In genomic region chr12:120903382-120903817, GRCh38 we compare ENCODE assay signal across 1 cellular context.
A peak's percentile ranks its signal among the peaks of the same experiment; 100 is the strongest.
TF ChIP-seq lines count a peak whose summit lies in the region.

No MANE protein-coding gene starts in this region.

TF ChIP-seq in HepG2, 621 proteins besides CTCF, POLR2A, EP300 and RAD21 (continued from another document and continues in another):
- TF ChIP-seq HMGXB3 (CRISPR knock-in tag; IDR thresholded peaks at IDR 0.05; ENCODE audit: borderline replicate concordance) (no peak), ZNF543 (CRISPR knock-in tag; IDR thresholded peaks at IDR 0.05) (no peak), NPAS2 (CRISPR knock-in tag; IDR thresholded peaks at IDR 0.05; ENCODE audit: borderline replicate concordance) (no peak), ZNF644 (CRISPR knock-in tag; IDR thresholded peaks at IDR 0.05; ENCODE audit: low read depth) (no peak), GPN1 (CRISPR knock-in tag; IDR thresholded peaks at IDR 0.05; ENCODE audit: borderline replicate concordance) (no peak), ZEB1 (IDR thresholded peaks at IDR 0.05; ENCODE audit: insufficient replicate concordance, low read depth) (no peak), ZNF10 (CRISPR knock-in tag; IDR thresholded peaks at IDR 0.05; ENCODE audit: borderline replicate concordance, low read depth) (no peak), MYNN (CRISPR knock-in tag; IDR thresholded peaks at IDR 0.05; ENCODE audit: low read depth) (no peak), ZNF263 (CRISPR knock-in tag; IDR thresholded peaks at IDR 0.05) (no peak), ZSCAN21 (CRISPR knock-in tag; IDR thresholded peaks at IDR 0.05; ENCODE audit: borderline replicate concordance) (no peak), ZBTB2 (CRISPR knock-in tag; IDR thresholded peaks at IDR 0.05; ENCODE audit: low read depth) (no peak), SMAD9 (CRISPR knock-in tag; IDR thresholded peaks at IDR 0.05) (no peak), GATAD1 (CRISPR knock-in tag; IDR thresholded peaks at IDR 0.05) (0 out of 2 replicates have a peak, but pooled peaks have one; percentile 24), ZNF138 (CRISPR knock-in tag; IDR thresholded peaks at IDR 0.05; ENCODE audit: low read depth) (no peak), PRDM10 (CRISPR knock-in tag; IDR thresholded peaks at IDR 0.05; ENCODE audit: low read depth) (no peak), ATM (IDR thresholded peaks at IDR 0.05; ENCODE audit: borderline replicate concordance) (no peak), FOXA1 (IDR thresholded peaks at IDR 0.05) (no peak), FOXA1 (CRISPR knock-in tag; IDR thresholded peaks at IDR 0.05) (no peak), ZNF761 (CRISPR knock-in tag; conservative IDR thresholded peaks at IDR 0.05) (no peak), ONECUT2 (CRISPR knock-in tag; IDR thresholded peaks at IDR 0.05) (no peak)
- TF ChIP-seq, protein P1, sequence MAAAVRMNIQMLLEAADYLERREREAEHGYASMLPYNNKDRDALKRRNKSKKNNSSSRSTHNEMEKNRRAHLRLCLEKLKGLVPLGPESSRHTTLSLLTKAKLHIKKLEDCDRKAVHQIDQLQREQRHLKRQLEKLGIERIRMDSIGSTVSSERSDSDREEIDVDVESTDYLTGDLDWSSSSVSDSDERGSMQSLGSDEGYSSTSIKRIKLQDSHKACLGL (CRISPR knock-in tag; IDR thresholded peaks at IDR 0.05) = peak; percentile 65; the same call in 1 of the 2 replicates
- TF ChIP-seq, protein P2, sequence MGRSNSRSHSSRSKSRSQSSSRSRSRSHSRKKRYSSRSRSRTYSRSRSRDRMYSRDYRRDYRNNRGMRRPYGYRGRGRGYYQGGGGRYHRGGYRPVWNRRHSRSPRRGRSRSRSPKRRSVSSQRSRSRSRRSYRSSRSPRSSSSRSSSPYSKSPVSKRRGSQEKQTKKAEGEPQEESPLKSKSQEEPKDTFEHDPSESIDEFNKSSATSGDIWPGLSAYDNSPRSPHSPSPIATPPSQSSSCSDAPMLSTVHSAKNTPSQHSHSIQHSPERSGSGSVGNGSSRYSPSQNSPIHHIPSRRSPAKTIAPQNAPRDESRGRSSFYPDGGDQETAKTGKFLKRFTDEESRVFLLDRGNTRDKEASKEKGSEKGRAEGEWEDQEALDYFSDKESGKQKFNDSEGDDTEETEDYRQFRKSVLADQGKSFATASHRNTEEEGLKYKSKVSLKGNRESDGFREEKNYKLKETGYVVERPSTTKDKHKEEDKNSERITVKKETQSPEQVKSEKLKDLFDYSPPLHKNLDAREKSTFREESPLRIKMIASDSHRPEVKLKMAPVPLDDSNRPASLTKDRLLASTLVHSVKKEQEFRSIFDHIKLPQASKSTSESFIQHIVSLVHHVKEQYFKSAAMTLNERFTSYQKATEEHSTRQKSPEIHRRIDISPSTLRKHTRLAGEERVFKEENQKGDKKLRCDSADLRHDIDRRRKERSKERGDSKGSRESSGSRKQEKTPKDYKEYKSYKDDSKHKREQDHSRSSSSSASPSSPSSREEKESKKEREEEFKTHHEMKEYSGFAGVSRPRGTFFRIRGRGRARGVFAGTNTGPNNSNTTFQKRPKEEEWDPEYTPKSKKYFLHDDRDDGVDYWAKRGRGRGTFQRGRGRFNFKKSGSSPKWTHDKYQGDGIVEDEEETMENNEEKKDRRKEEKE (IDR thresholded peaks at IDR 0.05) = no peak
- TF ChIP-seq, protein P3, sequence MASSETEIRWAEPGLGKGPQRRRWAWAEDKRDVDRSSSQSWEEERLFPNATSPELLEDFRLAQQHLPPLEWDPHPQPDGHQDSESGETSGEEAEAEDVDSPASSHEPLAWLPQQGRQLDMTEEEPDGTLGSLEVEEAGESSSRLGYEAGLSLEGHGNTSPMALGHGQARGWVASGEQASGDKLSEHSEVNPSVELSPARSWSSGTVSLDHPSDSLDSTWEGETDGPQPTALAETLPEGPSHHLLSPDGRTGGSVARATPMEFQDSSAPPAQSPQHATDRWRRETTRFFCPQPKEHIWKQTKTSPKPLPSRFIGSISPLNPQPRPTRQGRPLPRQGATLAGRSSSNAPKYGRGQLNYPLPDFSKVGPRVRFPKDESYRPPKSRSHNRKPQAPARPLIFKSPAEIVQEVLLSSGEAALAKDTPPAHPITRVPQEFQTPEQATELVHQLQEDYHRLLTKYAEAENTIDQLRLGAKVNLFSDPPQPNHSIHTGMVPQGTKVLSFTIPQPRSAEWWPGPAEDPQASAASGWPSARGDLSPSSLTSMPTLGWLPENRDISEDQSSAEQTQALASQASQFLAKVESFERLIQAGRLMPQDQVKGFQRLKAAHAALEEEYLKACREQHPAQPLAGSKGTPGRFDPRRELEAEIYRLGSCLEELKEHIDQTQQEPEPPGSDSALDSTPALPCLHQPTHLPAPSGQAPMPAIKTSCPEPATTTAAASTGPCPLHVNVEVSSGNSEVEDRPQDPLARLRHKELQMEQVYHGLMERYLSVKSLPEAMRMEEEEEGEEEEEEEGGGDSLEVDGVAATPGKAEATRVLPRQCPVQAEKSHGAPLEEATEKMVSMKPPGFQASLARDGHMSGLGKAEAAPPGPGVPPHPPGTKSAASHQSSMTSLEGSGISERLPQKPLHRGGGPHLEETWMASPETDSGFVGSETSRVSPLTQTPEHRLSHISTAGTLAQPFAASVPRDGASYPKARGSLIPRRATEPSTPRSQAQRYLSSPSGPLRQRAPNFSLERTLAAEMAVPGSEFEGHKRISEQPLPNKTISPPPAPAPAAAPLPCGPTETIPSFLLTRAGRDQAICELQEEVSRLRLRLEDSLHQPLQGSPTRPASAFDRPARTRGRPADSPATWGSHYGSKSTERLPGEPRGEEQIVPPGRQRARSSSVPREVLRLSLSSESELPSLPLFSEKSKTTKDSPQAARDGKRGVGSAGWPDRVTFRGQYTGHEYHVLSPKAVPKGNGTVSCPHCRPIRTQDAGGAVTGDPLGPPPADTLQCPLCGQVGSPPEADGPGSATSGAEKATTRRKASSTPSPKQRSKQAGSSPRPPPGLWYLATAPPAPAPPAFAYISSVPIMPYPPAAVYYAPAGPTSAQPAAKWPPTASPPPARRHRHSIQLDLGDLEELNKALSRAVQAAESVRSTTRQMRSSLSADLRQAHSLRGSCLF (CRISPR knock-in tag; IDR thresholded peaks at IDR 0.05; ENCODE audit: borderline replicate concordance) = no peak
- TF ChIP-seq, protein P4, sequence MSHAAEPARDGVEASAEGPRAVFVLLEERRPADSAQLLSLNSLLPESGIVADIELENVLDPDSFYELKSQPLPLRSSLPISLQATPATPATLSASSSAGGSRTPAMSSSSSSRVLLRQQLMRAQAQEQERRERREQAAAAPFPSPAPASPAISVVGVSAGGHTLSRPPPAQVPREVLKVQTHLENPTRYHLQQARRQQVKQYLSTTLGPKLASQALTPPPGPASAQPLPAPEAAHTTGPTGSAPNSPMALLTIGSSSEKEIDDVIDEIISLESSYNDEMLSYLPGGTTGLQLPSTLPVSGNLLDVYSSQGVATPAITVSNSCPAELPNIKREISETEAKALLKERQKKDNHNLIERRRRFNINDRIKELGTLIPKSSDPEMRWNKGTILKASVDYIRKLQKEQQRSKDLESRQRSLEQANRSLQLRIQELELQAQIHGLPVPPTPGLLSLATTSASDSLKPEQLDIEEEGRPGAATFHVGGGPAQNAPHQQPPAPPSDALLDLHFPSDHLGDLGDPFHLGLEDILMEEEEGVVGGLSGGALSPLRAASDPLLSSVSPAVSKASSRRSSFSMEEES (CRISPR knock-in tag; IDR thresholded peaks at IDR 0.05) = 0 out of 2 replicates have a peak, but pooled peaks have one; percentile 18
- TF ChIP-seq, protein P5, sequence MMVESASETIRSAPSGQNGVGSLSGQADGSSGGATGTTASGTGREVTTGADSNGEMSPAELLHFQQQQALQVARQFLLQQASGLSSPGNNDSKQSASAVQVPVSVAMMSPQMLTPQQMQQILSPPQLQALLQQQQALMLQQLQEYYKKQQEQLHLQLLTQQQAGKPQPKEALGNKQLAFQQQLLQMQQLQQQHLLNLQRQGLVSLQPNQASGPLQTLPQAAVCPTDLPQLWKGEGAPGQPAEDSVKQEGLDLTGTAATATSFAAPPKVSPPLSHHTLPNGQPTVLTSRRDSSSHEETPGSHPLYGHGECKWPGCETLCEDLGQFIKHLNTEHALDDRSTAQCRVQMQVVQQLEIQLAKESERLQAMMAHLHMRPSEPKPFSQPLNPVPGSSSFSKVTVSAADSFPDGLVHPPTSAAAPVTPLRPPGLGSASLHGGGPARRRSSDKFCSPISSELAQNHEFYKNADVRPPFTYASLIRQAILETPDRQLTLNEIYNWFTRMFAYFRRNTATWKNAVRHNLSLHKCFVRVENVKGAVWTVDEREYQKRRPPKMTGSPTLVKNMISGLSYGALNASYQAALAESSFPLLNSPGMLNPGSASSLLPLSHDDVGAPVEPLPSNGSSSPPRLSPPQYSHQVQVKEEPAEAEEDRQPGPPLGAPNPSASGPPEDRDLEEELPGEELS (CRISPR knock-in tag; IDR thresholded peaks at IDR 0.05) = no peak
- TF ChIP-seq, protein P6, sequence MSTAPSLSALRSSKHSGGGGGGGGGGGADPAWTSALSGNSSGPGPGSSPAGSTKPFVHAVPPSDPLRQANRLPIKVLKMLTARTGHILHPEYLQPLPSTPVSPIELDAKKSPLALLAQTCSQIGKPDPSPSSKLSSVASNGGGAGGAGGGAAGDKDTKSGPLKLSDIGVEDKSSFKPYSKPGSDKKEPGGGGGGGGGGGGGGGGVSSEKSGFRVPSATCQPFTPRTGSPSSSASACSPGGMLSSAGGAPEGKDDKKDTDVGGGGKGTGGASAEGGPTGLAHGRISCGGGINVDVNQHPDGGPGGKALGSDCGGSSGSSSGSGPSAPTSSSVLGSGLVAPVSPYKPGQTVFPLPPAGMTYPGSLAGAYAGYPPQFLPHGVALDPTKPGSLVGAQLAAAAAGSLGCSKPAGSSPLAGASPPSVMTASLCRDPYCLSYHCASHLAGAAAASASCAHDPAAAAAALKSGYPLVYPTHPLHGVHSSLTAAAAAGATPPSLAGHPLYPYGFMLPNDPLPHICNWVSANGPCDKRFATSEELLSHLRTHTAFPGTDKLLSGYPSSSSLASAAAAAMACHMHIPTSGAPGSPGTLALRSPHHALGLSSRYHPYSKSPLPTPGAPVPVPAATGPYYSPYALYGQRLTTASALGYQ (CRISPR knock-in tag; IDR thresholded peaks at IDR 0.05) = no peak
- TF ChIP-seq, protein P7, sequence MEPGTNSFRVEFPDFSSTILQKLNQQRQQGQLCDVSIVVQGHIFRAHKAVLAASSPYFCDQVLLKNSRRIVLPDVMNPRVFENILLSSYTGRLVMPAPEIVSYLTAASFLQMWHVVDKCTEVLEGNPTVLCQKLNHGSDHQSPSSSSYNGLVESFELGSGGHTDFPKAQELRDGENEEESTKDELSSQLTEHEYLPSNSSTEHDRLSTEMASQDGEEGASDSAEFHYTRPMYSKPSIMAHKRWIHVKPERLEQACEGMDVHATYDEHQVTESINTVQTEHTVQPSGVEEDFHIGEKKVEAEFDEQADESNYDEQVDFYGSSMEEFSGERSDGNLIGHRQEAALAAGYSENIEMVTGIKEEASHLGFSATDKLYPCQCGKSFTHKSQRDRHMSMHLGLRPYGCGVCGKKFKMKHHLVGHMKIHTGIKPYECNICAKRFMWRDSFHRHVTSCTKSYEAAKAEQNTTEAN (CRISPR knock-in tag; conservative IDR thresholded peaks at IDR 0.05) = no peak
